Comparison of ENCODE assay signal across 17 cellular contexts in genomic region chr17:1234455-1234854, GRCh38. TPM values are rescaled to one million over a fixed set of nuclear protein-coding genes. Genes with fewer than 3 reads are reported as not detected.
DNase-seq lines count a peak whose midpoint lies in the region; FAIRE-seq lines count a peak whose summit lies in the region.
"Had no signal": no experiment of that assay in that cellular context is flagged by ENCODE, and none has a peak within 500 bp of the region (broad histone marks: within the 10 kb centered on the region; RNA-seq: fewer than 3 reads in every experiment).

No MANE protein-coding gene starts in this region.

- DNase-seq in activated naive CD4-positive, alpha-beta T cell (lab: John Stamatoyannopoulos, UW), result no peak
- DNase-seq in mesenchymal stem cell (peak; percentile 16), NAMALWA (ENCODE audit: low spot score) (no peak), HAP-1 (ENCODE audit: low spot score in 2 of 2) (no peak), RCC 7860 (ENCODE audit: low spot score) (no peak)
- no peak for DNase-seq in stimulated activated CD4-positive, alpha-beta T cell treated with anti-CD3 and anti-CD28 coated beads, Interleukin-2, amount 100 ng/mL, for 24 hours
- DNase-seq: CD8-positive, alpha-beta memory T cell; DMS79 treated with DMSO at 0.1 percent for 48 hours; H7; NCI-H1417; NCI-H187 treated with DMSO at 0.1 percent for 48 hours; NCI-H446 treated with DMSO at 0.1 percent for 48 hours; NCI-H748 treated with DMSO at 0.1 percent for 48 hours; PC-9 had no signal

- no peak overlapping the region for H3K18ac ChIP-seq in mesenchymal stem cell (ENCODE audit: low read depth in 1 of 2, low read length in 2 of 2)

- no peak overlapping the region for H2AK5ac ChIP-seq in mesenchymal stem cell (ENCODE audit: low read length, severe bottlenecking)

- WGBS in mesenchymal stem cell, result 81% methylated on average over 4 of the region's 4 CpGs

- intact Hi-C loops in dendritic cell treated with granulocyte-macrophage colony-stimulating factor and Interleukin-4, amounts not matched to agents 40 ng/mL and 50 ng/mL, for 4 days (cut with micrococcal nuclease), result no loop called here

- H3K4ac ChIP-seq in mesenchymal stem cell (ENCODE audit: low read depth in 1 of 2, low read length in 2 of 2), result no peak overlapping the region

- H3K4me1 ChIP-seq in mesenchymal stem cell (ENCODE audit: control insufficient read depth, insufficient read depth, low read depth, low read length), result peaks cover 9% of the 10 kb centered on the region
- no peaks in the 10 kb centered on the region for H3K4me1 ChIP-seq in HAP-1

- no peak overlapping the region for H2BK12ac ChIP-seq in mesenchymal stem cell (ENCODE audit: low read length in 2 of 2)

- no peaks in the 10 kb centered on the region for H3K9me3 Mint-ChIP-seq in activated naive CD4-positive, alpha-beta T cell treated with anti-CD3 and anti-CD28 coated beads, Interleukin-2, amount 50 U/mL, for 24 hours
- no peaks in the 10 kb centered on the region for H3K9me3 Mint-ChIP-seq in dendritic cell treated with granulocyte-macrophage colony-stimulating factor and Interleukin-4, amounts not matched to agents 40 ng/mL and 50 ng/mL, for 4 days

- no peak overlapping the region for H3K9ac ChIP-seq in mesenchymal stem cell (ENCODE audit: low read length)
- H3K9ac ChIP-seq: BLaER1 had no signal

- H3K27ac Mint-ChIP-seq in activated naive CD4-positive, alpha-beta T cell treated with anti-CD3 and anti-CD28 coated beads, Interleukin-2, amount 50 U/mL, for 24 hours, result peak overlapping the region; percentile 17
- H3K27ac Mint-ChIP-seq in dendritic cell treated with granulocyte-macrophage colony-stimulating factor and Interleukin-4, amounts not matched to agents 40 ng/mL and 50 ng/mL, for 4 days, result peak overlapping the region; percentile 47
- H3K27ac Mint-ChIP-seq: CD8-positive, alpha-beta memory T cell had no signal

- H3K9me3 ChIP-seq in mesenchymal stem cell (ENCODE audit: control insufficient read depth, low read length) (peaks cover 3% of the 10 kb centered on the region), HAP-1 (no peaks in the 10 kb centered on the region)
- H3K9me3 ChIP-seq: BLaER1 had no signal

- H2BK120ac ChIP-seq in mesenchymal stem cell (ENCODE audit: low read depth, low read length), result no peak overlapping the region

- H3K27ac ChIP-seq in mesenchymal stem cell (ENCODE audit: low read length, poor library complexity, severe bottlenecking), result no peak overlapping the region
- H3K27ac ChIP-seq: BLaER1, PC-9 had no signal

- peaks cover 14% of the 10 kb centered on the region for H3K4me1 Mint-ChIP-seq in activated naive CD4-positive, alpha-beta T cell treated with anti-CD3 and anti-CD28 coated beads, Interleukin-2, amount 50 U/mL, for 24 hours
- H3K4me1 Mint-ChIP-seq in dendritic cell treated with granulocyte-macrophage colony-stimulating factor and Interleukin-4, amounts not matched to agents 40 ng/mL and 50 ng/mL, for 4 days (ENCODE audit: low read depth), result peaks cover 42% of the 10 kb centered on the region

- no peak overlapping the region for H4K91ac ChIP-seq in mesenchymal stem cell (ENCODE audit: low read length)

- H2BK15ac ChIP-seq in mesenchymal stem cell (ENCODE audit: low read depth, poor library complexity, severe bottlenecking), result no peak overlapping the region

- H3K14ac ChIP-seq in mesenchymal stem cell (ENCODE audit: low read length in 2 of 2), result no peak overlapping the region

- no peaks in the 10 kb centered on the region for H3K79me1 ChIP-seq in mesenchymal stem cell (replicated peaks; ENCODE audit: low read length, poor library complexity, severe bottlenecking)

- H3K27me3 ChIP-seq in mesenchymal stem cell (ENCODE audit: control insufficient read depth in 1 of 2, insufficient read depth in 1 of 2, low read length in 2 of 2) (peaks cover 14 to 18% of the 10 kb centered on the region in 2 experiments), HAP-1 (ENCODE audit: low read depth) (no peaks in the 10 kb centered on the region)

- H3K27me3 Mint-ChIP-seq in activated naive CD4-positive, alpha-beta T cell treated with anti-CD3 and anti-CD28 coated beads, Interleukin-2, amount 50 U/mL, for 24 hours, result peaks cover 26% of the 10 kb centered on the region
- peaks cover 11% of the 10 kb centered on the region for H3K27me3 Mint-ChIP-seq in dendritic cell treated with granulocyte-macrophage colony-stimulating factor and Interleukin-4, amounts not matched to agents 40 ng/mL and 50 ng/mL, for 4 days

- H3K23ac ChIP-seq in mesenchymal stem cell (ENCODE audit: low read length in 2 of 2), result no peak overlapping the region

- no peak overlapping the region for H2AFZ ChIP-seq in mesenchymal stem cell (ENCODE audit: low read depth, low read length)
- H2AFZ ChIP-seq: PC-9 had no signal

- H3K36me3 ChIP-seq in mesenchymal stem cell (ENCODE audit: control insufficient read depth in 1 of 2, insufficient read depth in 2 of 2, low read depth in 1 of 2, low read length in 2 of 2) (no peaks in the 10 kb centered on the region), HAP-1 (replicated peaks) (no peaks in the 10 kb centered on the region)
- H3K36me3 ChIP-seq: BLaER1 had no signal

- H3K36me3 Mint-ChIP-seq in activated naive CD4-positive, alpha-beta T cell treated with anti-CD3 and anti-CD28 coated beads, Interleukin-2, amount 50 U/mL, for 24 hours, result no peaks in the 10 kb centered on the region
- peaks cover 10% of the 10 kb centered on the region for H3K36me3 Mint-ChIP-seq in dendritic cell treated with granulocyte-macrophage colony-stimulating factor and Interleukin-4, amounts not matched to agents 40 ng/mL and 50 ng/mL, for 4 days (ENCODE audit: low read depth)

- H4K8ac ChIP-seq in mesenchymal stem cell (ENCODE audit: low read length), result no peak overlapping the region

- in situ Hi-C loops in HAP-1 (cut with MboI; ENCODE audit: low sequenced_read_pairs), result no loop called here

- no peak overlapping the region for H3K4me3 ChIP-seq in mesenchymal stem cell (ENCODE audit: insufficient read depth in 1 of 2, low read depth in 1 of 2, low read length in 2 of 2)
- H3K4me3 ChIP-seq in HAP-1, result no peak overlapping the region
- H3K4me3 ChIP-seq: BLaER1, PC-9 had no signal

- no peak for FAIRE-seq in RCC 7860 (lab: Jason Lieb, UNC)

- no peak overlapping the region for H3K4me2 ChIP-seq in mesenchymal stem cell (ENCODE audit: low read length, poor library complexity, severe bottlenecking)
- H3K4me2 ChIP-seq: BLaER1, PC-9 had no signal

- H2BK5ac ChIP-seq in mesenchymal stem cell (ENCODE audit: low read depth, low read length, poor library complexity, severe bottlenecking), result no peak overlapping the region

- no peak overlapping the region for H3K4me3 Mint-ChIP-seq in activated naive CD4-positive, alpha-beta T cell treated with anti-CD3 and anti-CD28 coated beads, Interleukin-2, amount 50 U/mL, for 24 hours
- H3K4me3 Mint-ChIP-seq in dendritic cell treated with granulocyte-macrophage colony-stimulating factor and Interleukin-4, amounts not matched to agents 40 ng/mL and 50 ng/mL, for 4 days, result no peak overlapping the region
- H3K4me3 Mint-ChIP-seq: CD8-positive, alpha-beta memory T cell had no signal

RNA-seq across cellular contexts. Expression of gene BHLHA9, which starts 35.8 kb away (rescaled TPM):
- polyA plus RNA-seq in mesenchymal stem cell (2013, experiment 1 of 2), result not detected
- polyA plus RNA-seq in mesenchymal stem cell (2013, experiment 2 of 2), result not detected
- polyA plus RNA-seq: CD8-positive, alpha-beta memory T cell had no signal

RNA-seq across cellular contexts. Expression of gene TRARG1, which starts 45.0 kb away (rescaled TPM):
- polyA plus RNA-seq in mesenchymal stem cell (2013, experiment 1 of 2), result not detected
- not detected for polyA plus RNA-seq in mesenchymal stem cell (2013, experiment 2 of 2)
- polyA plus RNA-seq: CD8-positive, alpha-beta memory T cell had no signal

RNA-seq across cellular contexts. Expression of gene ABR, which starts 54.7 kb away (rescaled TPM):
- 57.4 TPM for polyA plus RNA-seq in mesenchymal stem cell (2013, experiment 1 of 2)
- polyA plus RNA-seq in mesenchymal stem cell (2013, experiment 2 of 2), result 56.4 TPM
